In genomic region chr12:116556356-116556952, GRCh38 we compare ENCODE assay signal across 17 cellular contexts. TPM values are rescaled to one million over a fixed set of nuclear protein-coding genes. Genes with fewer than 3 reads are reported as not detected.
DNase-seq lines count a peak whose midpoint lies in the region; ATAC-seq lines count a peak whose summit lies in the region.
"Had no signal": no experiment of that assay in that cellular context is flagged by ENCODE, and none has a peak within 500 bp of the region (broad histone marks: within the 10 kb centered on the region; RNA-seq: fewer than 3 reads in every experiment).

No MANE protein-coding gene starts in this region.

- peak overlapping the region; percentile 71 for H2AK5ac ChIP-seq in mesenchymal stem cell (ENCODE audit: low read length, severe bottlenecking)

- H3K79me1 ChIP-seq in mesenchymal stem cell (replicated peaks; ENCODE audit: low read length, poor library complexity, severe bottlenecking), result no peaks in the 10 kb centered on the region

- no peak overlapping the region for H2AFZ ChIP-seq in mesenchymal stem cell (ENCODE audit: low read depth, low read length)

- no peak for DNase-seq in activated naive CD8-positive, alpha-beta T cell treated with anti-CD3 and anti-CD28 coated beads, Interleukin-2, amount 10 ng/mL, durations not matched to agents 7 days and 5 days
- no peak for DNase-seq in activated naive CD8-positive, alpha-beta T cell treated with anti-CD3 and anti-CD28 coated beads, Interleukin-2, amount 50 U/mL, for 24 hours
- no peak for DNase-seq in mesenchymal stem cell
- DNase-seq in NCI-H510A treated with DMSO at 0.1 percent for 48 hours (lab: John Stamatoyannopoulos, UW), result no peak
- DNase-seq in HuH-7.5 (ENCODE audit: low spot score), result no peak
- DNase-seq: CD8-positive, alpha-beta memory T cell; GOT3; HFFc6; NCI-H1930; NCI-H2171; NCI-H82 had no signal

- peaks cover 5% of the 10 kb centered on the region for H3K36me3 Mint-ChIP-seq in activated naive CD8-positive, alpha-beta T cell treated with anti-CD3 and anti-CD28 coated beads, Interleukin-2, amount 10 ng/mL, durations not matched to agents 7 days and 5 days
- H3K36me3 Mint-ChIP-seq in activated naive CD8-positive, alpha-beta T cell treated with anti-CD3 and anti-CD28 coated beads, Interleukin-2, amount 50 U/mL, for 24 hours (ENCODE audit: low read depth), result peaks cover 1% of the 10 kb centered on the region
- H3K36me3 Mint-ChIP-seq: CD8-positive, alpha-beta memory T cell had no signal

- H2BK5ac ChIP-seq in mesenchymal stem cell (ENCODE audit: low read depth, low read length, poor library complexity, severe bottlenecking), result no peak overlapping the region

- no peak overlapping the region for H2BK12ac ChIP-seq in mesenchymal stem cell (ENCODE audit: low read length in 2 of 2)

- H3K4ac ChIP-seq in mesenchymal stem cell (ENCODE audit: low read depth in 1 of 2, low read length in 2 of 2), result no peak overlapping the region

- no peak overlapping the region for H3K4me2 ChIP-seq in mesenchymal stem cell (ENCODE audit: low read length, poor library complexity, severe bottlenecking)
- H3K4me2 ChIP-seq: KMS-11 had no signal

- H3K4me3 ChIP-seq in mesenchymal stem cell (ENCODE audit: insufficient read depth in 1 of 2, low read depth in 1 of 2, low read length in 2 of 2), result no peak overlapping the region

- 93% methylated on average over 6 of the region's 6 CpGs for WGBS in mesenchymal stem cell

- peaks cover 11% of the 10 kb centered on the region for H3K4me1 ChIP-seq in mesenchymal stem cell (ENCODE audit: control insufficient read depth, insufficient read depth, low read depth, low read length)

- H4K8ac ChIP-seq in mesenchymal stem cell (ENCODE audit: low read length), result no peak overlapping the region

- no peak overlapping the region for H3K9ac ChIP-seq in mesenchymal stem cell (ENCODE audit: low read length)
- H3K9ac ChIP-seq: KMS-11 had no signal

- no peak overlapping the region for H3K23ac ChIP-seq in mesenchymal stem cell (ENCODE audit: low read length in 2 of 2)

- no peak overlapping the region for H3K4me3 Mint-ChIP-seq in activated naive CD8-positive, alpha-beta T cell treated with anti-CD3 and anti-CD28 coated beads, Interleukin-2, amount 10 ng/mL, durations not matched to agents 7 days and 5 days
- no peak overlapping the region for H3K4me3 Mint-ChIP-seq in activated naive CD8-positive, alpha-beta T cell treated with anti-CD3 and anti-CD28 coated beads, Interleukin-2, amount 50 U/mL, for 24 hours
- H3K4me3 Mint-ChIP-seq: HFFc6 had no signal

- H3K9me3 ChIP-seq in KOPT-K1 (ENCODE audit: insufficient read depth, low read length, poor library complexity, severe bottlenecking), result peaks cover 11% of the 10 kb centered on the region
- no peaks in the 10 kb centered on the region for H3K9me3 ChIP-seq in mesenchymal stem cell (ENCODE audit: control insufficient read depth, low read length)

- H2BK15ac ChIP-seq in mesenchymal stem cell (ENCODE audit: low read depth, poor library complexity, severe bottlenecking), result no peak overlapping the region

- ATAC-seq in activated naive CD8-positive, alpha-beta T cell treated with anti-CD3 and anti-CD28 coated beads, Interleukin-2, amount 10 ng/mL, durations not matched to agents 7 days and 5 days (ENCODE audit: low read depth), result no peak
- no peak for ATAC-seq in activated naive CD8-positive, alpha-beta T cell treated with anti-CD3 and anti-CD28 coated beads, Interleukin-2, amount 50 U/mL, for 24 hours
- no peak for ATAC-seq in HG03460 (IDR thresholded peaks at IDR 0.05; ENCODE audit: unreplicated experiment)
- ATAC-seq: Panc1, Right ventricle myocardium inferior had no signal

- no peak overlapping the region for H2BK120ac ChIP-seq in mesenchymal stem cell (ENCODE audit: low read depth, low read length)

- peak overlapping the region; percentile 97 for H3K27ac ChIP-seq in KOPT-K1 (ENCODE audit: low read depth, low read length, poor library complexity, severe bottlenecking)
- no peak overlapping the region for H3K27ac ChIP-seq in mesenchymal stem cell (ENCODE audit: low read length, poor library complexity, severe bottlenecking)
- H3K27ac ChIP-seq: HL-60, KMS-11 had no signal

- H3K27me3 ChIP-seq in mesenchymal stem cell (ENCODE audit: control insufficient read depth in 1 of 2, insufficient read depth in 1 of 2, low read length in 2 of 2), result no peaks in the 10 kb centered on the region

- peak overlapping the region; percentile 9 for H3K27ac Mint-ChIP-seq in activated naive CD8-positive, alpha-beta T cell treated with anti-CD3 and anti-CD28 coated beads, Interleukin-2, amount 10 ng/mL, durations not matched to agents 7 days and 5 days
- H3K27ac Mint-ChIP-seq in activated naive CD8-positive, alpha-beta T cell treated with anti-CD3 and anti-CD28 coated beads, Interleukin-2, amount 50 U/mL, for 24 hours, result no peak overlapping the region
- H3K27ac Mint-ChIP-seq: HFFc6 had no signal

- H3K27me3 Mint-ChIP-seq in activated naive CD8-positive, alpha-beta T cell treated with anti-CD3 and anti-CD28 coated beads, Interleukin-2, amount 10 ng/mL, durations not matched to agents 7 days and 5 days, result peaks cover 3% of the 10 kb centered on the region
- H3K27me3 Mint-ChIP-seq in activated naive CD8-positive, alpha-beta T cell treated with anti-CD3 and anti-CD28 coated beads, Interleukin-2, amount 50 U/mL, for 24 hours, result peaks cover 1% of the 10 kb centered on the region

- no peak overlapping the region for H3K18ac ChIP-seq in mesenchymal stem cell (ENCODE audit: low read depth in 1 of 2, low read length in 2 of 2)

- H3K14ac ChIP-seq in mesenchymal stem cell (ENCODE audit: low read length in 2 of 2), result no peak overlapping the region

- peaks cover 3% of the 10 kb centered on the region for H3K9me3 Mint-ChIP-seq in activated naive CD8-positive, alpha-beta T cell treated with anti-CD3 and anti-CD28 coated beads, Interleukin-2, amount 10 ng/mL, durations not matched to agents 7 days and 5 days
- H3K9me3 Mint-ChIP-seq in activated naive CD8-positive, alpha-beta T cell treated with anti-CD3 and anti-CD28 coated beads, Interleukin-2, amount 50 U/mL, for 24 hours, result no peaks in the 10 kb centered on the region
- H3K9me3 Mint-ChIP-seq: HFFc6 had no signal

- peaks cover 26% of the 10 kb centered on the region for H3K4me1 Mint-ChIP-seq in activated naive CD8-positive, alpha-beta T cell treated with anti-CD3 and anti-CD28 coated beads, Interleukin-2, amount 10 ng/mL, durations not matched to agents 7 days and 5 days
- H3K4me1 Mint-ChIP-seq in activated naive CD8-positive, alpha-beta T cell treated with anti-CD3 and anti-CD28 coated beads, Interleukin-2, amount 50 U/mL, for 24 hours, result peaks cover 42% of the 10 kb centered on the region

- H3K36me3 ChIP-seq in KOPT-K1 (ENCODE audit: insufficient read depth, low read length) (no peaks in the 10 kb centered on the region), mesenchymal stem cell (ENCODE audit: control insufficient read depth in 1 of 2, insufficient read depth in 2 of 2, low read depth in 1 of 2, low read length in 2 of 2) (no peaks in the 10 kb centered on the region)

- no peak overlapping the region for H4K91ac ChIP-seq in mesenchymal stem cell (ENCODE audit: low read length)

- POLR2A ChIA-PET in activated naive CD8-positive, alpha-beta T cell treated with anti-CD3 and anti-CD28 coated beads, Interleukin-2, amount 10 ng/mL, durations not matched to agents 7 days and 5 days (lab: Charles Lee), result interaction anchor here (0.9 kb wide), 1 partner anchor 23 kb away, joined by 3 read pairs; no protein-coding TSS in a partner anchor

RNA-seq across cellular contexts. Expression of gene MAP1LC3B2, which starts 2.7 kb away (rescaled TPM):
- total RNA-seq in activated naive CD8-positive, alpha-beta T cell treated with anti-CD3 and anti-CD28 coated beads, Interleukin-2, amount 10 ng/mL, durations not matched to agents 7 days and 5 days, result under 1 TPM; 0.85 to 0.89 TPM
- 0.32 TPM for polyA plus RNA-seq in mesenchymal stem cell (2013, experiment 1 of 2)
- polyA plus RNA-seq in mesenchymal stem cell (2013, experiment 2 of 2), result 0.60 TPM
